1 cellular context compared by ENCODE assay signal in genomic region chr11:119619665-119620064, GRCh38.
TF ChIP-seq lines count a peak whose summit lies in the region.

No MANE protein-coding gene starts in this region.

TF ChIP-seq in GM23338, 12 proteins besides CTCF, POLR2A, EP300 and RAD21 (continued from another document):
- TF ChIP-seq EZH2phosphoT487 (IDR thresholded peaks at IDR 0.05; ENCODE audit: unreplicated experiment) (no peak), POLR2AphosphoS5 (IDR thresholded peaks at IDR 0.05; ENCODE audit: low read depth) (no peak), EZH2 (IDR thresholded peaks at IDR 0.05; ENCODE audit: low read depth, unreplicated experiment) (no peak), NANOG (IDR thresholded peaks at IDR 0.05; ENCODE audit: borderline replicate concordance) (no peak), ZNF462 (CRISPR knock-in tag; IDR thresholded peaks at IDR 0.05) (no peak), CREB1 (CRISPR knock-in tag; IDR thresholded peaks at IDR 0.05; ENCODE audit: low read depth) (no peak), JUNB (IDR thresholded peaks at IDR 0.05; ENCODE audit: unreplicated experiment) (no peak)
TF ChIP-seq in GM23338: peak in this region for 0.
